Comparison of ENCODE assay signal across 8 cellular contexts in genomic region chr14:51860836-51861583, GRCh38. TPM values are rescaled to one million over a fixed set of nuclear protein-coding genes. Genes with fewer than 3 reads are reported as not detected.
DNase-seq lines count a peak whose midpoint lies in the region; ATAC-seq and TF ChIP-seq lines count a peak whose summit lies in the region.

No MANE protein-coding gene starts in this region.

- peaks cover 4% of the 10 kb centered on the region for H3K36me3 Mint-ChIP-seq in endothelial cell (ENCODE audit: low read depth, unreplicated experiment)

- H3K27me3 Mint-ChIP-seq in endothelial cell (ENCODE audit: unreplicated experiment) = peaks cover 2% of the 10 kb centered on the region

- no peak overlapping the region for H2BK5ac ChIP-seq in neuronal stem cell (ENCODE audit: low read length)

- CTCF ChIA-PET in OCI-LY7 (lab: Charles Lee; ENCODE audit: unreplicated experiment) = interaction anchor here (0.7 to 1.3 kb wide), 2 partner anchors 13 to 15 kb away, joined by 3 to 4 read pairs; no protein-coding TSS in a partner anchor

- DNase-seq in OCI-LY7 (ENCODE audit: low spot score) (peak; percentile 29), endothelial cell (ENCODE audit: low spot score) (no peak), neuronal stem cell (ENCODE audit: low spot score) (no peak), midbrain (lab: John Stamatoyannopoulos, UW) (no peak)

- H2BK120ac ChIP-seq in neuronal stem cell (ENCODE audit: low read depth, low read length) = no peak overlapping the region

- no peak overlapping the region for H3K23ac ChIP-seq in neuronal stem cell (ENCODE audit: low read depth, low read length, poor library complexity)

- H3K9ac ChIP-seq in neuronal stem cell (ENCODE audit: low read depth, low read length, poor library complexity) = no peak overlapping the region

- H3K4me1 ChIP-seq in ACC112 (ENCODE audit: control insufficient read depth, insufficient read depth, low read length, unreplicated experiment) (peaks cover 31% of the 10 kb centered on the region), OCI-LY7 (ENCODE audit: insufficient read depth, low read length, poor library complexity, severe bottlenecking) (peaks cover 28% of the 10 kb centered on the region), neuronal stem cell (ENCODE audit: control insufficient read depth in 2 of 2, insufficient read depth in 1 of 2, low read depth in 1 of 2, low read length in 2 of 2) (peaks cover 16 to 37% of the 10 kb centered on the region in 2 donors)

- TF ChIP-seq CTCF in OCI-LY7 (conservative IDR thresholded peaks at IDR 0.05; ENCODE audit: low read length) (no peak), endothelial cell (IDR thresholded peaks at IDR 0.05; ENCODE audit: unreplicated experiment) (no peak)

- no peaks in the 10 kb centered on the region for H3K79me1 ChIP-seq in neuronal stem cell (ENCODE audit: low read depth, low read length)

- H2AK5ac ChIP-seq in neuronal stem cell (ENCODE audit: low read depth, low read length) = no peak overlapping the region

- no peak overlapping the region for H2BK15ac ChIP-seq in neuronal stem cell (ENCODE audit: low read length)

- H3K4me3 ChIP-seq in ACC112 (ENCODE audit: low read depth, low read length) = peak overlapping the region; percentile 86
- peak overlapping the region; percentile 70 for H3K4me3 ChIP-seq in OCI-LY7 (ENCODE audit: low read depth, low read length, poor library complexity, severe bottlenecking)
- peak overlapping the region; percentile 75 to 80 for H3K4me3 ChIP-seq in neuronal stem cell (ENCODE audit: low read length in 2 of 2)

- H3K4me1 Mint-ChIP-seq in endothelial cell (ENCODE audit: unreplicated experiment) = peaks cover 58% of the 10 kb centered on the region

- peak overlapping the region; percentile 98 for H3K4me3 Mint-ChIP-seq in endothelial cell (ENCODE audit: unreplicated experiment)

- no peak overlapping the region for H3K18ac ChIP-seq in neuronal stem cell (ENCODE audit: low read length)

- no peaks in the 10 kb centered on the region for H3K9me2 ChIP-seq in OCI-LY7 (ENCODE audit: insufficient read depth, low read length)

- no peak overlapping the region for H2BK12ac ChIP-seq in neuronal stem cell (ENCODE audit: low read length)

- peak; percentile 18 for ATAC-seq in GM19023 (IDR thresholded peaks at IDR 0.05; ENCODE audit: unreplicated experiment)
- ATAC-seq in GM21786 (IDR thresholded peaks at IDR 0.05; ENCODE audit: unreplicated experiment) = no peak
- ATAC-seq in HG03280 (IDR thresholded peaks at IDR 0.05; ENCODE audit: unreplicated experiment) = no peak

- H3K27me3 ChIP-seq in ACC112 (ENCODE audit: insufficient read depth, low read length) (no peaks in the 10 kb centered on the region), neuronal stem cell (ENCODE audit: control insufficient read depth in 3 of 3, insufficient read depth in 3 of 3, low read depth in 1 of 3, low read length in 3 of 3) (no peaks in the 10 kb centered on the region)

- H3K27ac Mint-ChIP-seq in endothelial cell (ENCODE audit: unreplicated experiment) = peak overlapping the region; percentile 97

- H3K4me2 ChIP-seq in OCI-LY7 (ENCODE audit: low read length) (peak overlapping the region; percentile 94), neuronal stem cell (ENCODE audit: insufficient read depth, low read length, poor library complexity, severe bottlenecking) (peak overlapping the region; percentile 62)

- intact Hi-C loops in OCI-LY7 (cut with micrococcal nuclease; ENCODE audit: unreplicated experiment) = loop anchor here (1.0 to 5.0 kb wide), 3 partner anchors 14 to 271 kb away; partner anchors contain the start of gene RTRAF

- no peaks in the 10 kb centered on the region for H3K9me3 Mint-ChIP-seq in endothelial cell (ENCODE audit: unreplicated experiment)

- no CpG with 5 or more reads among the region's 13 CpGs for WGBS in neuronal stem cell (ENCODE audit: extremely low coverage in 2 of 2, insufficient read length in 2 of 2, insufficient replicate concordance in 1 of 2), 2 donors

- H3K14ac ChIP-seq in neuronal stem cell (ENCODE audit: low read length) = no peak overlapping the region

- BruUV-seq in OCI-LY7 (replicated peaks; lab: Mats Ljungman, UMichigan) = TSS peak; percentile 48

- H3K9me3 ChIP-seq in OCI-LY7 (ENCODE audit: low read length) (no peaks in the 10 kb centered on the region), neuronal stem cell (replicated peaks in 1 of 2; ENCODE audit: control insufficient read depth in 2 of 2, insufficient read depth in 1 of 2, low read depth in 1 of 2, low read length in 2 of 2) (peaks cover 2 to 5% of the 10 kb centered on the region in 2 donors)

- H3K36me3 ChIP-seq in ACC112 (ENCODE audit: insufficient read depth, low read length) (no peaks in the 10 kb centered on the region), OCI-LY7 (ENCODE audit: insufficient read depth, low read length) (no peaks in the 10 kb centered on the region), neuronal stem cell (replicated peaks in 1 of 2; ENCODE audit: control insufficient read depth in 2 of 2, insufficient read depth in 2 of 2, low read length in 2 of 2) (no peaks in the 10 kb centered on the region)

- POLR2A ChIA-PET in OCI-LY7 (lab: Charles Lee) = interaction anchor here (0.6 to 4.8 kb wide), 18 partner anchors 8 to 1757 kb away, joined by 3 to 55 read pairs (median 3); no protein-coding TSS in a partner anchor

- no peaks in the 10 kb centered on the region for H4K20me1 ChIP-seq in OCI-LY7 (ENCODE audit: insufficient read depth, low read length)

- H3K79me2 ChIP-seq in ACC112 (ENCODE audit: control insufficient read depth, insufficient read depth, low read length, unreplicated experiment) (peaks cover 31% of the 10 kb centered on the region), OCI-LY7 (ENCODE audit: insufficient read depth, low read depth, low read length) (peaks cover 46% of the 10 kb centered on the region)

- no peak overlapping the region for H4K8ac ChIP-seq in neuronal stem cell (ENCODE audit: low read depth, low read length)

- H3K4ac ChIP-seq in neuronal stem cell (ENCODE audit: low read length) = no peak overlapping the region

- H2AFZ ChIP-seq in ACC112 (ENCODE audit: low read length, unreplicated experiment) = peak overlapping the region; percentile 91
- H2AFZ ChIP-seq in OCI-LY7 (ENCODE audit: low read length) = peak overlapping the region; percentile 76
- H2AFZ ChIP-seq in neuronal stem cell (ENCODE audit: low read length) = peak overlapping the region; percentile 78

- H3K27ac ChIP-seq in ACC112 (ENCODE audit: low read depth, low read length) (peak overlapping the region; percentile 73; the same call in 1 of the 2 replicates), OCI-LY7 (ENCODE audit: low read depth, low read length, poor library complexity, severe bottlenecking) (peak overlapping the region; percentile 59), neuronal stem cell (replicated peaks; ENCODE audit: low read length) (peak overlapping the region; percentile 54)

- no peak overlapping the region for H4K91ac ChIP-seq in neuronal stem cell (ENCODE audit: low read depth, low read length, poor library complexity)

RNA-seq across cellular contexts. Expression of gene GNG2, which starts 0.6 kb away (rescaled TPM):
- 22.3 and 24.0 TPM in 2 replicates for total RNA-seq in OCI-LY7 (2014; rRNA removed; shearing (Covaris generic))
- total RNA-seq in OCI-LY7 (2022) = 32.0 and 40.9 TPM in 2 replicates
- 80.8 TPM for total RNA-seq in endothelial cell (ENCODE audit: unreplicated experiment)
- 37.4 TPM for polyA plus RNA-seq in neuronal stem cell (2013, experiment 1 of 2)
- 39.0 TPM for polyA plus RNA-seq in neuronal stem cell (2013, experiment 2 of 2)
